10 cellular contexts compared by ENCODE assay signal in the genomic region with DNA sequence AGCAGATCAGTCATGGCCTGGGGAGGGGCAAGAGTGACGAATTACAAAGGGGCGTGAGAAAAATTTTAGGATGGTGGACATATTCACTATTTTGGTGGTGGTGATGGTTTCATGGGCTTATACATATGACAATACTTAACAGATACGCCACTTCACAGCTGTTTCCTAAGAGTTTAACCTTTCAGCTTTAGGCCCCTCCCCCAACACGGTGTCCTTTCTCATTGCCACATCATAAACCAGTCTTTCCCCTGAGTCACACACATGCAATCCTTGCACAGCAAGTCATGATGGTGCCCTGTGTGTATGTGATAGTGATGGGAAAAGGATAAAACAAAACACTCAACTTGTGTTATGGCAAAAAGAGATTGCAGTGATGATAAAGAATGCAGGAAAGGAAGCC. TPM values are rescaled to one million over a fixed set of nuclear protein-coding genes. Genes with fewer than 3 reads are reported as not detected.
A peak's percentile ranks its signal among the peaks of the same experiment; 100 is the strongest.
DNase-seq lines count a peak whose midpoint lies in the region; ATAC-seq, FAIRE-seq and TF ChIP-seq lines count a peak whose summit lies in the region.
"Had no signal": no experiment of that assay in that cellular context is flagged by ENCODE, and none has a peak within 500 bp of the region (broad histone marks: within the 10 kb centered on the region; RNA-seq: fewer than 3 reads in every experiment).

No MANE protein-coding gene starts in this region.

- ATAC-seq in activated CD4-positive, alpha-beta T cell treated with anti-CD3 and anti-CD28 coated beads for 36 hours = peak; percentile 98
- no peak for ATAC-seq in HG03025 (IDR thresholded peaks at IDR 0.05; ENCODE audit: low FRiP score, unreplicated experiment)

- H3K27me3 Mint-ChIP-seq in activated CD4-positive, alpha-beta T cell treated with anti-CD3 and anti-CD28 coated beads for 36 hours = peaks cover 3% of the 10 kb centered on the region
- no peaks in the 10 kb centered on the region for H3K27me3 Mint-ChIP-seq in endodermal cell (ENCODE audit: insufficient read depth)

- CTCF ChIA-PET in activated CD4-positive, alpha-beta T cell treated with anti-CD3 and anti-CD28 coated beads for 36 hours (lab: Charles Lee) = interaction anchor here (1.2 kb wide), 1 partner anchor 20 kb away, joined by 3 read pairs; no protein-coding TSS in a partner anchor

- no peak overlapping the region for H3K4me2 ChIP-seq in fibroblast of lung (ENCODE audit: extremely low read depth, insufficient read depth, low read length)

- H3K36me3 ChIP-seq in fibroblast of lung (ENCODE audit: control insufficient read depth, insufficient read depth, low read length) (no peaks in the 10 kb centered on the region), endodermal cell (ENCODE audit: control insufficient read depth, insufficient read depth, low read length) (no peaks in the 10 kb centered on the region)
- H3K36me3 ChIP-seq: BLaER1 treated with 17β-estradiol and CSF1 and Interleukin-3, amounts not matched to agents 10 nM and 100 nM had no signal

- peaks cover 2% of the 10 kb centered on the region for H3K4me1 ChIP-seq in fibroblast of lung (ENCODE audit: control insufficient read depth, extremely low read depth, insufficient read depth, low read length)
- H3K4me1 ChIP-seq in endodermal cell (ENCODE audit: control insufficient read depth, insufficient read depth, low read length) = no peaks in the 10 kb centered on the region

- H2AFZ ChIP-seq in fibroblast of lung (ENCODE audit: low read length) = no peak overlapping the region

- H3K4me3 ChIP-seq in fibroblast of lung (replicated peaks in 1 of 4; ENCODE audit: control extremely low read depth in 1 of 4, insufficient read depth in 1 of 4, low read depth in 3 of 4, low read length in 4 of 4) = no peak overlapping the region
- H3K4me3 ChIP-seq in endodermal cell (ENCODE audit: low read length) = no peak overlapping the region
- H3K4me3 ChIP-seq: BLaER1 treated with 17β-estradiol and CSF1 and Interleukin-3, amounts not matched to agents 10 nM and 100 nM had no signal

- no peaks in the 10 kb centered on the region for H3K9me3 ChIP-seq in fibroblast of lung (ENCODE audit: control insufficient read depth, insufficient read depth, low read depth, low read length)
- H3K9me3 ChIP-seq in endodermal cell (ENCODE audit: control insufficient read depth, low read length) = no peaks in the 10 kb centered on the region

- H4K20me1 ChIP-seq in fibroblast of lung (ENCODE audit: control insufficient read depth, extremely low read depth, insufficient read depth, low read length) = no peaks in the 10 kb centered on the region
- H4K20me1 ChIP-seq: BLaER1 treated with 17β-estradiol and CSF1 and Interleukin-3, amounts not matched to agents 10 nM and 100 nM had no signal

- no peak overlapping the region for H3K27ac Mint-ChIP-seq in activated CD4-positive, alpha-beta T cell treated with anti-CD3 and anti-CD28 coated beads for 36 hours
- H3K27ac Mint-ChIP-seq in endodermal cell = no peak overlapping the region

- peaks cover 16% of the 10 kb centered on the region for H3K9me3 Mint-ChIP-seq in activated CD4-positive, alpha-beta T cell treated with anti-CD3 and anti-CD28 coated beads for 36 hours (ENCODE audit: low read depth)
- H3K9me3 Mint-ChIP-seq in endodermal cell = peaks cover 4% of the 10 kb centered on the region

- no peak overlapping the region for H3K9ac ChIP-seq in fibroblast of lung (ENCODE audit: insufficient read depth, low read length)
- H3K9ac ChIP-seq in endodermal cell (ENCODE audit: extremely low read depth, low read length, poor library complexity, severe bottlenecking) = no peak overlapping the region
- H3K9ac ChIP-seq: BLaER1 treated with 17β-estradiol and CSF1 and Interleukin-3, amounts not matched to agents 10 nM and 100 nM had no signal

- H3K27me3 ChIP-seq in fibroblast of lung (ENCODE audit: control insufficient read depth, insufficient read depth, low read length) (no peaks in the 10 kb centered on the region), endodermal cell (ENCODE audit: control insufficient read depth, insufficient read depth, low read length, poor library complexity, severe bottlenecking) (no peaks in the 10 kb centered on the region)
- H3K27me3 ChIP-seq: BLaER1 treated with 17β-estradiol and CSF1 and Interleukin-3, amounts not matched to agents 10 nM and 100 nM had no signal

- peaks cover 21% of the 10 kb centered on the region for H3K4me1 Mint-ChIP-seq in activated CD4-positive, alpha-beta T cell treated with anti-CD3 and anti-CD28 coated beads for 36 hours
- H3K4me1 Mint-ChIP-seq in endodermal cell = no peaks in the 10 kb centered on the region

- no peaks in the 10 kb centered on the region for H3K79me2 ChIP-seq in fibroblast of lung (ENCODE audit: control insufficient read depth, insufficient read depth, low read length)

- peaks cover 3% of the 10 kb centered on the region for H3K36me3 Mint-ChIP-seq in activated CD4-positive, alpha-beta T cell treated with anti-CD3 and anti-CD28 coated beads for 36 hours (ENCODE audit: low read depth)
- H3K36me3 Mint-ChIP-seq in endodermal cell (ENCODE audit: low read depth) = no peaks in the 10 kb centered on the region

- WGBS in endodermal cell (ENCODE audit: insufficient coverage in 1 of 2, insufficient read length in 1 of 2), 2 experiments = 86% methylated on average over 4 of the region's 4 CpGs; no CpG with 5 or more reads in 1 of the 2 experiments

- FAIRE-seq in RCC 7860 (lab: Jason Lieb, UNC) = no peak

- TF ChIP-seq CTCF in fibroblast of lung (conservative IDR thresholded peaks at IDR 0.05 in 1 of 2, IDR thresholded peaks at IDR 0.05 in 1 of 2; ENCODE audit: low read depth in 1 of 2, low read length in 2 of 2) (no peak), endodermal cell (conservative IDR thresholded peaks at IDR 0.05) (no peak)

- POLR2A ChIA-PET in activated CD4-positive, alpha-beta T cell treated with anti-CD3 and anti-CD28 coated beads for 36 hours (lab: Charles Lee) = no interaction called here

- peak overlapping the region; percentile 48 for H3K27ac ChIP-seq in fibroblast of lung (ENCODE audit: insufficient read depth, low read length)
- no peak overlapping the region for H3K27ac ChIP-seq in endodermal cell (ENCODE audit: low read depth, low read length)
- H3K27ac ChIP-seq: BLaER1 treated with 17β-estradiol and CSF1 and Interleukin-3, amounts not matched to agents 10 nM and 100 nM had no signal

- no peak overlapping the region for H3K4me3 Mint-ChIP-seq in activated CD4-positive, alpha-beta T cell treated with anti-CD3 and anti-CD28 coated beads for 36 hours
- no peak overlapping the region for H3K4me3 Mint-ChIP-seq in endodermal cell

- intact Hi-C loops in activated CD4-positive, alpha-beta T cell treated with anti-CD3 and anti-CD28 coated beads for 36 hours (cut with DNase I, micrococcal nuclease) = no loop called here

- DNase-seq in activated CD4-positive, alpha-beta T cell treated with anti-CD3 and anti-CD28 coated beads for 36 hours = peak; percentile 76
- no peak for DNase-seq in activated CD4-positive, alpha-beta T cell treated with anti-CD3 and anti-CD28 coated beads for 1 hour
- DNase-seq in RCC 7860 (ENCODE audit: low spot score) = peak; percentile 68
- DNase-seq in fibroblast of lung (ENCODE audit: low read depth in 2 of 2) = peak; percentile 84 to 99
- peak; percentile 75 for DNase-seq in stimulated activated CD4-positive, alpha-beta T cell treated with anti-CD3 and anti-CD28 coated beads, Interleukin-1b, Interleukin-23, amount 100 ng/mL, for 48 hours
- DNase-seq in endodermal cell = no peak
- no peak for DNase-seq in NCI-H524 treated with DMSO at 0.1 percent for 48 hours (lab: John Stamatoyannopoulos, UW)
- DNase-seq: Right ventricle myocardium superior had no signal

RNA-seq across cellular contexts. Expression of a gene that starts 47.6 kb away (rescaled TPM):
- 10 to 100 TPM; 20.8 to 21.8 TPM for total RNA-seq in activated CD4-positive, alpha-beta T cell treated with anti-CD3 and anti-CD28 coated beads for 36 hours
- 110 and 173 TPM in 2 replicates for total RNA-seq in fibroblast of lung
- polyA plus RNA-seq in fibroblast of lung = 167 and 232 TPM in 2 replicates
- 85.0 and 121 TPM in 2 replicates for polyA plus RNA-seq in fibroblast of lung (2012)
- 62.3 and 67.8 TPM in 2 replicates for polyA minus RNA-seq in fibroblast of lung (ENCODE audit: low replicate concordance)
- 1 to 10 TPM; 3.0 to 4.1 TPM for total RNA-seq in endodermal cell
- 0.96 TPM for polyA plus RNA-seq in endodermal cell (2013, experiment 1 of 2)
- 0.79 TPM for polyA plus RNA-seq in endodermal cell (2013, experiment 2 of 2)

Comparison
In these comparisons a context has a peak if more than half of its experiments do, and no peak if none do; other contexts are left out.
1. DNase-seq: peak in activated CD4-positive, alpha-beta T cell treated with anti-CD3 and anti-CD28 coated beads for 36 hours (single experiment), RCC 7860 (single experiment), fibroblast of lung (2 of 2) and stimulated activated CD4-positive, alpha-beta T cell treated with anti-CD3 and anti-CD28 coated beads, Interleukin-1b, Interleukin-23, amount 100 ng/mL, for 48 hours (single experiment); none in activated CD4-positive, alpha-beta T cell treated with anti-CD3 and anti-CD28 coated beads for 1 hour (single experiment), endodermal cell (single experiment) and NCI-H524 treated with DMSO at 0.1 percent for 48 hours (single experiment).
2. RNA of a gene that starts 47.6 kb away (total RNA-seq): 110 to 173 TPM in fibroblast of lung and 20.8 to 21.8 TPM in activated CD4-positive, alpha-beta T cell treated with anti-CD3 and anti-CD28 coated beads for 36 hours; 3.0 to 4.1 TPM in endodermal cell; every median in the first group is over 4 times any median in the second.